Comparison of ENCODE assay signal across 8 cellular contexts in the genomic region with DNA sequence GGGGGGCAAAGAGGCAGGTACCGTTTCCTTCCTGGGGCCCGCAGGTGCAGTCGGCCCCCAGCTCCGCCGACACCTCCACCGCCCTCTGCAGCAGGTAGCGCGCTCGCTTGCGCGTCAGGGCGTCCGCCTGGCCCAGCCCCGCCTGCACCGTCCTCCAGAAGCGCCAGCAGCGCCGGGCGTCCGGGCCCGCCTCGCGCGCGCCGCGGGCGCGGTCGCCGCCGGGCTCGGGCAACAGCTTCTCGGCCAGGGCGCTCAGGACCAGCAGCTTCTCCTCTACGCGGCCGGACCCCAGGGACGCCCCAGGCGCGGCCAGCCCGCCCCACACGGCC. TPM values are rescaled to one million over a fixed set of nuclear protein-coding genes. Genes with fewer than 3 reads are reported as not detected.
DNase-seq lines count a peak whose midpoint lies in the region; ATAC-seq and TF ChIP-seq lines count a peak whose summit lies in the region.

No MANE protein-coding gene starts in this region.

- no peak overlapping the region for H3K27ac Mint-ChIP-seq in neural crest cell (ENCODE audit: unreplicated experiment)

- H3K9me3 Mint-ChIP-seq in neural crest cell: no peaks in the 10 kb centered on the region

- peaks cover 24% of the 10 kb centered on the region for H3K4me1 Mint-ChIP-seq in neural crest cell

- no peak for TF ChIP-seq CTCF in neural crest cell (conservative IDR thresholded peaks at IDR 0.05)

- H3K4me3 Mint-ChIP-seq in neural crest cell: peak overlapping the region; percentile 91

- no peaks in the 10 kb centered on the region for H3K36me3 Mint-ChIP-seq in neural crest cell (ENCODE audit: low read depth)

- H3K27me3 ChIP-seq in subcutaneous abdominal adipose tissue (ENCODE audit: control insufficient read depth in 5 of 5, insufficient read depth in 4 of 5, low read length in 5 of 5): no peaks in the 10 kb centered on the region

- DNase-seq in AG08396 (ENCODE audit: low spot score) (peak; percentile 66), NCI-H69 (lab: John Stamatoyannopoulos, UW) (peak; percentile 89), neural crest cell (ENCODE audit: low read depth, low spot score) (no peak)
- DNase-seq in activated CD8-positive, alpha-beta memory T cell treated with anti-CD3 and anti-CD28 coated beads, Interleukin-2, amount 50 U/mL, for 48 hours: peak; percentile 85

- peaks cover 2 to 23% (median 17%) of the 10 kb centered on the region in 5 donors for H3K4me1 ChIP-seq in subcutaneous abdominal adipose tissue (ENCODE audit: control insufficient read depth in 5 of 5, insufficient read depth in 5 of 5, low read length in 5 of 5)

- H3K27ac ChIP-seq in subcutaneous abdominal adipose tissue (ENCODE audit: low read depth, low read length): no peak overlapping the region

- peak overlapping the region; percentile 73 to 90 (median 84) for H3K4me3 ChIP-seq in subcutaneous abdominal adipose tissue (ENCODE audit: low read depth in 1 of 5, low read length in 5 of 5)

- peaks cover 20% of the 10 kb centered on the region for H3K27me3 Mint-ChIP-seq in neural crest cell (ENCODE audit: low read depth)

- H3K9me3 ChIP-seq in subcutaneous abdominal adipose tissue (ENCODE audit: control insufficient read depth in 5 of 5, low read length in 5 of 5): no peaks in the 10 kb centered on the region

- ATAC-seq in GM18907 (IDR thresholded peaks at IDR 0.05; ENCODE audit: unreplicated experiment) (peak; percentile 72), HG03097 (IDR thresholded peaks at IDR 0.05; ENCODE audit: low FRiP score, unreplicated experiment) (peak; percentile 36), esophagus mucosa (peak; percentile 88)

- peak overlapping the region in 4 of 5 donors; percentile 31 to 77 (median 70) for H3K9ac ChIP-seq in subcutaneous abdominal adipose tissue (ENCODE audit: low read length in 5 of 5)

- H3K36me3 ChIP-seq in subcutaneous abdominal adipose tissue (ENCODE audit: control insufficient read depth in 5 of 5, insufficient read depth in 5 of 5, low read length in 5 of 5): no peaks in the 10 kb centered on the region

RNA-seq across cellular contexts. Expression of a gene that starts 0.9 kb away (rescaled TPM):
- total RNA-seq in esophagus mucosa: 21.0 TPM
- 30.2 and 33.3 TPM in 2 replicates for total RNA-seq in neural crest cell

Comparison
In these comparisons a context has a peak if more than half of its experiments do, and no peak if none do; other contexts are left out.
1. ATAC-seq: peak in every context shown above with its lines; median percentile 88 in esophagus mucosa; 72 in GM18907; 36 in HG03097.